ENCODE assay signal across 8 cellular contexts in genomic region chr14:36091096-36091495, GRCh38.
A peak's percentile ranks its signal among the peaks of the same experiment; 100 is the strongest.
DNase-seq lines count a peak whose midpoint lies in the region; ATAC-seq and TF ChIP-seq lines count a peak whose summit lies in the region.

No MANE protein-coding gene starts in this region.

- 86% methylated on average over 2 of the region's 2 CpGs; no CpG with 5 or more reads in 1 of the 2 experiments for WGBS in endodermal cell (ENCODE audit: insufficient coverage in 1 of 2, insufficient read length in 1 of 2), 2 experiments

- ATAC-seq in GM21423 (IDR thresholded peaks at IDR 0.05; ENCODE audit: unreplicated experiment) (peak; percentile 99), GM21390 (IDR thresholded peaks at IDR 0.05; ENCODE audit: unreplicated experiment) (no peak), left colon (no peak)

- H3K4me3 Mint-ChIP-seq in endodermal cell = no peak overlapping the region

- intact Hi-C loops in left colon (cut with DNase I, micrococcal nuclease) = no loop called here

- no peaks in the 10 kb centered on the region for H3K9me3 Mint-ChIP-seq in endodermal cell

- no peaks in the 10 kb centered on the region for H3K27me3 ChIP-seq in AG04450 (ENCODE audit: control insufficient read depth, insufficient read depth, low read length)
- H3K27me3 ChIP-seq in endodermal cell (ENCODE audit: control insufficient read depth, insufficient read depth, low read length, poor library complexity, severe bottlenecking) = no peaks in the 10 kb centered on the region

- H3K4me1 ChIP-seq in endodermal cell (ENCODE audit: control insufficient read depth, insufficient read depth, low read length) = no peaks in the 10 kb centered on the region

- no peaks in the 10 kb centered on the region for H3K36me3 ChIP-seq in endodermal cell (ENCODE audit: control insufficient read depth, insufficient read depth, low read length)

- H3K9me3 ChIP-seq in AG04450 (ENCODE audit: control insufficient read depth, insufficient read depth, low read length) (no peaks in the 10 kb centered on the region), endodermal cell (ENCODE audit: control insufficient read depth, low read length) (no peaks in the 10 kb centered on the region)

- no peaks in the 10 kb centered on the region for H3K4me1 Mint-ChIP-seq in endodermal cell

- H3K27ac ChIP-seq in AG04450 (ENCODE audit: low read depth, low read length) (no peak overlapping the region), endodermal cell (ENCODE audit: low read depth, low read length) (no peak overlapping the region)

- TF ChIP-seq POLR2A in NB4 (IDR thresholded peaks at IDR 0.05; ENCODE audit: extremely low read depth, insufficient read length) = no peak

- H3K9ac ChIP-seq in endodermal cell (ENCODE audit: extremely low read depth, low read length, poor library complexity, severe bottlenecking) = no peak overlapping the region

- POLR2A ChIA-PET in AG04450 (lab: Yijun Ruan, JAX) = interaction anchor here (1.1 kb wide), 1 partner anchor 9 kb away, joined by 4 read pairs; no protein-coding TSS in a partner anchor

- no peak for TF ChIP-seq CTCF in AG04450 (IDR thresholded peaks at IDR 0.05; ENCODE audit: low read depth, low read length)
- no peak for TF ChIP-seq CTCF in NB4 (IDR thresholded peaks at IDR 0.05; ENCODE audit: low read depth, low read length)
- no peak for TF ChIP-seq CTCF in fibroblast of the aortic adventitia (IDR thresholded peaks at IDR 0.05; ENCODE audit: insufficient read depth, low read length)
- TF ChIP-seq CTCF in endodermal cell (conservative IDR thresholded peaks at IDR 0.05) = no peak

- peaks cover 10% of the 10 kb centered on the region for H3K27me3 Mint-ChIP-seq in endodermal cell (ENCODE audit: insufficient read depth)

- no peaks in the 10 kb centered on the region for H3K36me3 Mint-ChIP-seq in endodermal cell (ENCODE audit: low read depth)

- H3K27ac Mint-ChIP-seq in endodermal cell = no peak overlapping the region

- DNase-seq in AG04450 (ENCODE audit: low read depth, low spot score) (peak; percentile 68), NB4 (ENCODE audit: low read depth) (peak; percentile 4), fibroblast of the aortic adventitia (ENCODE audit: low read depth) (peak; percentile 7), endodermal cell (no peak), SKM-1 treated with dmso at 0.1 percent for 144 hours (lab: John Stamatoyannopoulos, UW; ENCODE audit: unreplicated experiment) (no peak), left colon (no peak)

- H3K4me3 ChIP-seq in AG04450 (ENCODE audit: low read depth, low read length) (no peak overlapping the region), NB4 (ENCODE audit: low read depth, low read length) (no peak overlapping the region), fibroblast of the aortic adventitia (ENCODE audit: low read depth, low read length) (no peak overlapping the region), endodermal cell (ENCODE audit: low read length) (no peak overlapping the region)

- CTCF ChIA-PET in AG04450 (lab: Charles Lee) = interaction anchor here (1.0 to 4.4 kb wide), 2 partner anchors 21 to 284 kb away, joined by 3 to 37 read pairs; no protein-coding TSS in a partner anchor

Comparison
In these comparisons a context has a peak if more than half of its experiments do, and no peak if none do; other contexts are left out.
1. DNase-seq: peak in AG04450 (single experiment), NB4 (single experiment) and fibroblast of the aortic adventitia (single experiment); none in endodermal cell (single experiment), SKM-1 treated with dmso at 0.1 percent for 144 hours (single experiment) and left colon (0 of 2).